Comparison of ENCODE assay signal across 2 cellular contexts in the genomic region with DNA sequence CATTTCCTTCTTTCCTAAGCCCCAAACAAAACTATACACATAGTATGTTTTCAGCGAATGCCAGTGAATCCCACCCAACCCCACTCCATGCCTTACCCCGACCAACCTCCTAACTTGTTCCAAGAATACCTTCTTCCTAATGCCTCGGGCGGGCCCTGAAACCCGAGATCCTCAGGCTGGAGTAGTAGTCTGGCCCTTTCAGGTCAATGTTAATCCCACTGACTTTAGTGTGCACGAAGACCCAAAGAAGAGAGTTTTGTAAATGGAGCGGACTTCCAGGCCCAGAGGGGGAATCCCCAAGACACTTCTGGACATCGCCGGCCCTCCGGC.
TF ChIP-seq lines count a peak whose summit lies in the region.

No MANE protein-coding gene starts in this region.

TF ChIP-seq in GM12878, 131 proteins besides CTCF, POLR2A, EP300 and RAD21:
- TF ChIP-seq CHD1 (IDR thresholded peaks at IDR 0.05; ENCODE audit: low read depth, low read length) (0 out of 2 replicates have a peak, but pooled peaks have one; percentile 10), SREBF2 (IDR thresholded peaks at IDR 0.05; ENCODE audit: low read length) (peak; percentile 26; the same call in 1 of the 2 replicates), NR2F1 (conservative IDR thresholded peaks at IDR 0.05) (no peak)
TF ChIP-seq in GM12878: peak in this region for 2.

TF ChIP-seq in liver, 16 proteins besides CTCF, POLR2A, EP300 and RAD21:
- no peak for TF ChIP-seq TAF1 (conservative IDR thresholded peaks at IDR 0.05)
- no peak for TF ChIP-seq YY1 (IDR thresholded peaks at IDR 0.05)
- TF ChIP-seq FOXA2 (IDR thresholded peaks at IDR 0.05): no peak
- TF ChIP-seq GABPA (IDR thresholded peaks at IDR 0.05 in 1 of 2, conservative IDR thresholded peaks at IDR 0.05 in 1 of 2): no peak
- TF ChIP-seq HNF4G (IDR thresholded peaks at IDR 0.05): no peak
- no peak for TF ChIP-seq NR2F2 (IDR thresholded peaks at IDR 0.05)
- no peak for TF ChIP-seq HNF4A (conservative IDR thresholded peaks at IDR 0.05)
- TF ChIP-seq SP1 (IDR thresholded peaks at IDR 0.05): no peak
- TF ChIP-seq, protein P1, sequence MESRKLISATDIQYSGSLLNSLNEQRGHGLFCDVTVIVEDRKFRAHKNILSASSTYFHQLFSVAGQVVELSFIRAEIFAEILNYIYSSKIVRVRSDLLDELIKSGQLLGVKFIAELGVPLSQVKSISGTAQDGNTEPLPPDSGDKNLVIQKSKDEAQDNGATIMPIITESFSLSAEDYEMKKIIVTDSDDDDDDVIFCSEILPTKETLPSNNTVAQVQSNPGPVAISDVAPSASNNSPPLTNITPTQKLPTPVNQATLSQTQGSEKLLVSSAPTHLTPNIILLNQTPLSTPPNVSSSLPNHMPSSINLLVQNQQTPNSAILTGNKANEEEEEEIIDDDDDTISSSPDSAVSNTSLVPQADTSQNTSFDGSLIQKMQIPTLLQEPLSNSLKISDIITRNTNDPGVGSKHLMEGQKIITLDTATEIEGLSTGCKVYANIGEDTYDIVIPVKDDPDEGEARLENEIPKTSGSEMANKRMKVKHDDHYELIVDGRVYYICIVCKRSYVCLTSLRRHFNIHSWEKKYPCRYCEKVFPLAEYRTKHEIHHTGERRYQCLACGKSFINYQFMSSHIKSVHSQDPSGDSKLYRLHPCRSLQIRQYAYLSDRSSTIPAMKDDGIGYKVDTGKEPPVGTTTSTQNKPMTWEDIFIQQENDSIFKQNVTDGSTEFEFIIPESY (IDR thresholded peaks at IDR 0.05): no peak
- TF ChIP-seq, protein P2, sequence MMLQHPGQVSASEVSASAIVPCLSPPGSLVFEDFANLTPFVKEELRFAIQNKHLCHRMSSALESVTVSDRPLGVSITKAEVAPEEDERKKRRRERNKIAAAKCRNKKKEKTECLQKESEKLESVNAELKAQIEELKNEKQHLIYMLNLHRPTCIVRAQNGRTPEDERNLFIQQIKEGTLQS (IDR thresholded peaks at IDR 0.05): no peak
- TF ChIP-seq, protein P3, sequence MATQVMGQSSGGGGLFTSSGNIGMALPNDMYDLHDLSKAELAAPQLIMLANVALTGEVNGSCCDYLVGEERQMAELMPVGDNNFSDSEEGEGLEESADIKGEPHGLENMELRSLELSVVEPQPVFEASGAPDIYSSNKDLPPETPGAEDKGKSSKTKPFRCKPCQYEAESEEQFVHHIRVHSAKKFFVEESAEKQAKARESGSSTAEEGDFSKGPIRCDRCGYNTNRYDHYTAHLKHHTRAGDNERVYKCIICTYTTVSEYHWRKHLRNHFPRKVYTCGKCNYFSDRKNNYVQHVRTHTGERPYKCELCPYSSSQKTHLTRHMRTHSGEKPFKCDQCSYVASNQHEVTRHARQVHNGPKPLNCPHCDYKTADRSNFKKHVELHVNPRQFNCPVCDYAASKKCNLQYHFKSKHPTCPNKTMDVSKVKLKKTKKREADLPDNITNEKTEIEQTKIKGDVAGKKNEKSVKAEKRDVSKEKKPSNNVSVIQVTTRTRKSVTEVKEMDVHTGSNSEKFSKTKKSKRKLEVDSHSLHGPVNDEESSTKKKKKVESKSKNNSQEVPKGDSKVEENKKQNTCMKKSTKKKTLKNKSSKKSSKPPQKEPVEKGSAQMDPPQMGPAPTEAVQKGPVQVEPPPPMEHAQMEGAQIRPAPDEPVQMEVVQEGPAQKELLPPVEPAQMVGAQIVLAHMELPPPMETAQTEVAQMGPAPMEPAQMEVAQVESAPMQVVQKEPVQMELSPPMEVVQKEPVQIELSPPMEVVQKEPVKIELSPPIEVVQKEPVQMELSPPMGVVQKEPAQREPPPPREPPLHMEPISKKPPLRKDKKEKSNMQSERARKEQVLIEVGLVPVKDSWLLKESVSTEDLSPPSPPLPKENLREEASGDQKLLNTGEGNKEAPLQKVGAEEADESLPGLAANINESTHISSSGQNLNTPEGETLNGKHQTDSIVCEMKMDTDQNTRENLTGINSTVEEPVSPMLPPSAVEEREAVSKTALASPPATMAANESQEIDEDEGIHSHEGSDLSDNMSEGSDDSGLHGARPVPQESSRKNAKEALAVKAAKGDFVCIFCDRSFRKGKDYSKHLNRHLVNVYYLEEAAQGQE (IDR thresholded peaks at IDR 0.05): no peak
- no peak for TF ChIP-seq JUND (IDR thresholded peaks at IDR 0.05)
- TF ChIP-seq FOXA1 (IDR thresholded peaks at IDR 0.05): no peak
- TF ChIP-seq EGR1 (IDR thresholded peaks at IDR 0.05; ENCODE audit: low read depth in 2 of 2): no peak
TF ChIP-seq in liver: peak in this region for 0.
